In genomic region chr10:88466786-88467185, GRCh38 we compare ENCODE assay signal across 24 cellular contexts.
"Had no signal": no experiment of that assay in that cellular context is flagged by ENCODE, and none has a peak within 500 bp of the region (broad histone marks: within the 10 kb centered on the region; RNA-seq: fewer than 3 reads in every experiment).

No MANE protein-coding gene starts in this region.

- ATAC-seq: esophagus mucosa; gastroesophageal sphincter; lower lobe of right lung; natural killer cell; stimulated activated effector memory CD8-positive, alpha-beta T cell treated with anti-CD3 and anti-CD28 coated beads, Interleukin-12 subunit alpha, Interleukin-12 subunit beta, amount 100 ng/mL, for 72 hours; stimulated activated naive CD8-positive, alpha-beta T cell treated with anti-CD3 and anti-CD28 coated beads, Interleukin-15, Interleukin-2, amounts not matched to agents 100 U/mL and 50 U/mL, for 24 hours had no signal

- H3K36me3 Mint-ChIP-seq: immature natural killer cell; mesothelial cell of epicardium; natural killer cell; stimulated activated effector memory CD8-positive, alpha-beta T cell treated with anti-CD3 and anti-CD28 coated beads, Interleukin-12 subunit alpha, Interleukin-12 subunit beta, amount 100 ng/mL, for 72 hours; type B pancreatic cell had no signal

- DNase-seq: cortex of kidney; dorsolateral prefrontal cortex; effector CD8-positive, alpha-beta T cell; glutamatergic neuron; immature natural killer cell; kidney; left cardiac atrium; left ventricle myocardium inferior; lower lobe of right lung; natural killer cell; posterior cingulate gyrus; small intestine; stimulated activated CD4-positive, alpha-beta T cell treated with anti-CD3 and anti-CD28 coated beads, Interleukin-2, amount 100 ng/mL, for 48 hours; stimulated activated naive CD8-positive, alpha-beta T cell treated with anti-CD3 and anti-CD28 coated beads, Interleukin-15, Interleukin-2, amounts not matched to agents 100 U/mL and 50 U/mL, for 24 hours; thyroid gland had no signal

- H3K4me3 Mint-ChIP-seq: immature natural killer cell; memory B cell; mesothelial cell of epicardium; natural killer cell; neural crest cell; stimulated activated effector memory CD8-positive, alpha-beta T cell treated with anti-CD3 and anti-CD28 coated beads, Interleukin-12 subunit alpha, Interleukin-12 subunit beta, amount 100 ng/mL, for 72 hours; type B pancreatic cell had no signal

- H3K27me3 Mint-ChIP-seq: memory B cell, type B pancreatic cell had no signal

- H3K4me3 ChIP-seq: dorsolateral prefrontal cortex, gastroesophageal sphincter, left ventricle myocardium inferior, lower lobe of right lung, right atrium auricular region, suprapubic skin, thyroid gland had no signal

- H3K4me1 Mint-ChIP-seq: immature natural killer cell; natural killer cell; neural crest cell; stimulated activated effector memory CD8-positive, alpha-beta T cell treated with anti-CD3 and anti-CD28 coated beads, Interleukin-12 subunit alpha, Interleukin-12 subunit beta, amount 100 ng/mL, for 72 hours had no signal

- H3K9me3 Mint-ChIP-seq: mesothelial cell of epicardium; neural crest cell; stimulated activated effector memory CD8-positive, alpha-beta T cell treated with anti-CD3 and anti-CD28 coated beads, Interleukin-12 subunit alpha, Interleukin-12 subunit beta, amount 100 ng/mL, for 72 hours; type B pancreatic cell had no signal

- H3K27ac Mint-ChIP-seq: immature natural killer cell; memory B cell; mesothelial cell of epicardium; natural killer cell; stimulated activated effector memory CD8-positive, alpha-beta T cell treated with anti-CD3 and anti-CD28 coated beads, Interleukin-12 subunit alpha, Interleukin-12 subunit beta, amount 100 ng/mL, for 72 hours; type B pancreatic cell had no signal
